Comparison of ENCODE assay signal across 8 cellular contexts in genomic region chr5:81748556-81748955, GRCh38. TPM values are rescaled to one million over a fixed set of nuclear protein-coding genes. Genes with fewer than 3 reads are reported as not detected.
DNase-seq lines count a peak whose midpoint lies in the region; ATAC-seq, FAIRE-seq and TF ChIP-seq lines count a peak whose summit lies in the region.

No MANE protein-coding gene starts in this region.

- H3K9me3 ChIP-seq in cardiac muscle cell (ENCODE audit: low read depth) (no peaks in the 10 kb centered on the region), heart left ventricle (no peaks in the 10 kb centered on the region), left lung (no peaks in the 10 kb centered on the region)

- whole genome bisulfite sequencing in heart left ventricle, 4 donors, result 62 to 65% (median 64%) methylated on average over 3 of the region's 3 CpGs

- FAIRE-seq in islet of Langerhans (lab: Jason Lieb, UNC), result peak; percentile 30

- H3K27me3 Mint-ChIP-seq in WTC11 (ENCODE audit: low read depth), result peaks cover 21% of the 10 kb centered on the region
- H3K27me3 Mint-ChIP-seq in type B pancreatic cell, result no peaks in the 10 kb centered on the region

- intact Hi-C loops in heart left ventricle (cut with DNase I) (loop anchor here in 8 of 10 donors (2.0 to 10.0 kb wide), 6 partner anchors 236 to 416 kb away; no protein-coding TSS in a partner anchor), left lung (cut with DNase I) (loop anchor here in 1 of 2 donors (10.0 kb wide), 2 partner anchors 234 to 324 kb away; no protein-coding TSS in a partner anchor)

- peak overlapping the region; percentile 91 for H3K27ac ChIP-seq in cardiac muscle cell
- peak overlapping the region in 3 of 12 donors; percentile 4 to 88 (median 85) for H3K27ac ChIP-seq in heart left ventricle
- H3K27ac ChIP-seq in left lung, result no peak overlapping the region

- H3K27ac Mint-ChIP-seq in WTC11, result no peak overlapping the region
- peak overlapping the region; percentile 78 for H3K27ac Mint-ChIP-seq in type B pancreatic cell

- DNase-seq in cardiac muscle cell (ENCODE audit: low read depth in 1 of 2, low spot score in 1 of 2) (no peak), heart left ventricle (no peak), WTC11 (ENCODE audit: low spot score) (no peak), type B pancreatic cell (ENCODE audit: extremely low spot score, unreplicated experiment) (no peak), left lung (no peak), NCI-H82 (lab: John Stamatoyannopoulos, UW) (no peak)
- DNase-seq in NK-92 treated with Interleukin-12 subunit alpha and Interleukin-12 subunit beta, amount 100 ng/mL, for 24 hours (lab: John Stamatoyannopoulos, UW), result no peak

- H3K9me3 Mint-ChIP-seq in WTC11, result no peaks in the 10 kb centered on the region
- H3K9me3 Mint-ChIP-seq in type B pancreatic cell, result peaks cover 5% of the 10 kb centered on the region

- H3K4me3 Mint-ChIP-seq in WTC11 (peak overlapping the region; percentile 83), type B pancreatic cell (peak overlapping the region; percentile 93)

- H3K36me3 ChIP-seq in cardiac muscle cell, result no peaks in the 10 kb centered on the region
- H3K36me3 ChIP-seq in heart left ventricle, result no peaks in the 10 kb centered on the region
- H3K36me3 ChIP-seq in left lung, result no peaks in the 10 kb centered on the region

- H3K36me3 Mint-ChIP-seq in WTC11 (no peaks in the 10 kb centered on the region), type B pancreatic cell (peaks cover 7% of the 10 kb centered on the region)

- TF ChIP-seq CTCF in cardiac muscle cell (IDR thresholded peaks at IDR 0.05; ENCODE audit: low read depth, low read length), result no peak
- TF ChIP-seq CTCF in heart left ventricle (IDR thresholded peaks at IDR 0.05), result peak in 4 of 12 donors; percentile 5 to 28 (median 11)
- TF ChIP-seq CTCF in WTC11 (IDR thresholded peaks at IDR 0.05), result no peak
- no peak for TF ChIP-seq CTCF in type B pancreatic cell (conservative IDR thresholded peaks at IDR 0.05)
- no peak for TF ChIP-seq CTCF in left lung (IDR thresholded peaks at IDR 0.05)

- ATAC-seq in heart left ventricle, result no peak
- ATAC-seq in WTC11, result no peak
- ATAC-seq in left lung, result no peak

- H3K4me3 ChIP-seq in cardiac muscle cell, result peak overlapping the region; percentile 99
- peak overlapping the region in 6 of 12 donors; percentile 76 to 98 (median 82) for H3K4me3 ChIP-seq in heart left ventricle
- peak overlapping the region in 1 of 2 donors; percentile 84 for H3K4me3 ChIP-seq in left lung

- H3K27me3 ChIP-seq in cardiac muscle cell, result no peaks in the 10 kb centered on the region
- H3K27me3 ChIP-seq in heart left ventricle, result no peaks in the 10 kb centered on the region
- peaks cover 0 to 10% of the 10 kb centered on the region in 2 donors for H3K27me3 ChIP-seq in left lung

- no peak for TF ChIP-seq POLR2A in heart left ventricle (IDR thresholded peaks at IDR 0.05)

- CTCF ChIA-PET in WTC11 (lab: Charles Lee), result no interaction called here

- peaks cover 33% of the 10 kb centered on the region for H3K4me1 Mint-ChIP-seq in WTC11
- H3K4me1 Mint-ChIP-seq in type B pancreatic cell (ENCODE audit: unreplicated experiment), result peaks cover 51% of the 10 kb centered on the region

- H3K4me1 ChIP-seq in cardiac muscle cell (ENCODE audit: low read depth) (peaks cover 17% of the 10 kb centered on the region), heart left ventricle (peaks cover 0 to 47% (median 15%) of the 10 kb centered on the region in 12 donors), left lung (peaks cover 5 to 27% of the 10 kb centered on the region in 2 donors)

- POLR2A ChIA-PET in WTC11 (lab: Charles Lee), result interaction anchor here (5.8 kb wide), 1 partner anchor 103 kb away, joined by 110 read pairs; no protein-coding TSS in a partner anchor

TF ChIP-seq in WTC11, 78 proteins besides CTCF, POLR2A, EP300 and RAD21:
- no peak for TF ChIP-seq HMGXB4 (CRISPR knock-in tag; IDR thresholded peaks at IDR 0.05)
- no peak for TF ChIP-seq PREB (CRISPR knock-in tag; IDR thresholded peaks at IDR 0.05; ENCODE audit: borderline replicate concordance)
- TF ChIP-seq RORB (CRISPR knock-in tag; IDR thresholded peaks at IDR 0.05), result no peak
- TF ChIP-seq KAT7 (CRISPR knock-in tag; IDR thresholded peaks at IDR 0.05; ENCODE audit: borderline replicate concordance), result no peak
- TF ChIP-seq ZNF423 (CRISPR knock-in tag; IDR thresholded peaks at IDR 0.05), result no peak
- TF ChIP-seq ATF2 (CRISPR knock-in tag; IDR thresholded peaks at IDR 0.05; ENCODE audit: borderline replicate concordance, low read depth), result no peak
- TF ChIP-seq HMGA2 (CRISPR knock-in tag; IDR thresholded peaks at IDR 0.05), result no peak
- TF ChIP-seq ARID4B (CRISPR knock-in tag; IDR thresholded peaks at IDR 0.05; ENCODE audit: borderline replicate concordance), result no peak
- no peak for TF ChIP-seq OVOL2 (CRISPR knock-in tag; IDR thresholded peaks at IDR 0.05; ENCODE audit: borderline replicate concordance)
- no peak for TF ChIP-seq TCF7 (CRISPR knock-in tag; IDR thresholded peaks at IDR 0.05; ENCODE audit: low read depth)
- no peak for TF ChIP-seq ZBTB21 (CRISPR knock-in tag; IDR thresholded peaks at IDR 0.05; ENCODE audit: borderline replicate concordance)
- no peak for TF ChIP-seq CREM (CRISPR knock-in tag; IDR thresholded peaks at IDR 0.05)
TF ChIP-seq in WTC11: peak in this region for 0.

RNA-seq across cellular contexts. Expression of gene SSBP2, which starts 2.3 kb away (rescaled TPM):
- total RNA-seq in cardiac muscle cell (111 and 117 TPM in 2 replicates), heart left ventricle (10 to 100 TPM; 38.6 to 98.1 (median 50.7) TPM), WTC11 (2021) (24.9 to 29.7 TPM (median 27.8 TPM) in 3 replicates), type B pancreatic cell (ENCODE audit: low replicate concordance) (85.2 and 102 TPM in 2 replicates), left lung (10 to 100 TPM; 31.6 to 37.3 TPM)
- polyA plus RNA-seq in cardiac muscle cell (174 and 211 TPM in 2 replicates), heart left ventricle (10 to 100 TPM; 25.6 to 59.1 TPM)
